In the genomic region with DNA sequence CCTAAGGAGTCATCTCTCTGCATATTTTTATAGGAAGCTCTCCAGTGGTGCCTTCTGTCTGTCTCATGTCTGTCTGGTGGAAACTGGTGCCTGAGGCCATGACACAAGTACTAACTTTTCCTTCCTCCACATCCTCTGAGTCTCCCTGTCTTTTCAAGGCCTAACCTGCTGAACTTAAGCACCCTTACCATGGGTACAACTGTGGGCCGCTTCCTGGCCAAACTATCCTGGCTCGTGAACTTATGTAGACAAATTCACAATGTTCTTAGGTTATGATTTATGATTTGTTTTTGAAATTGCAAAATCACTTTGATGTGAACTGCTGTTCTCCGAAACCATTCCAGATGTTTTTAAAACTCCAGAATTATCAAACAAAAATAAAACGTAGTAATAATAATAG, we compare ENCODE assay signal across 1 cellular context.
TF ChIP-seq lines count a peak whose summit lies in the region.

No MANE protein-coding gene starts in this region.

TF ChIP-seq in SK-N-SH treated with all-trans-retinoic acid at 6 μM for 48 hours, 23 proteins besides CTCF, POLR2A, EP300 and RAD21 (continued from another document):
- TF ChIP-seq, protein P1, sequence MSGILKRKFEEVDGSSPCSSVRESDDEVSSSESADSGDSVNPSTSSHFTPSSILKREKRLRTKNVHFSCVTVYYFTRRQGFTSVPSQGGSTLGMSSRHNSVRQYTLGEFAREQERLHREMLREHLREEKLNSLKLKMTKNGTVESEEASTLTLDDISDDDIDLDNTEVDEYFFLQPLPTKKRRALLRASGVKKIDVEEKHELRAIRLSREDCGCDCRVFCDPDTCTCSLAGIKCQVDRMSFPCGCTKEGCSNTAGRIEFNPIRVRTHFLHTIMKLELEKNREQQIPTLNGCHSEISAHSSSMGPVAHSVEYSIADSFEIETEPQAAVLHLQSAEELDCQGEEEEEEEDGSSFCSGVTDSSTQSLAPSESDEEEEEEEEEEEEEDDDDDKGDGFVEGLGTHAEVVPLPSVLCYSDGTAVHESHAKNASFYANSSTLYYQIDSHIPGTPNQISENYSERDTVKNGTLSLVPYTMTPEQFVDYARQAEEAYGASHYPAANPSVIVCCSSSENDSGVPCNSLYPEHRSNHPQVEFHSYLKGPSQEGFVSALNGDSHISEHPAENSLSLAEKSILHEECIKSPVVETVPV (CRISPR knock-in tag; IDR thresholded peaks at IDR 0.05): no peak
- TF ChIP-seq BACH2 (CRISPR knock-in tag; IDR thresholded peaks at IDR 0.05; ENCODE audit: borderline replicate concordance): no peak
- no peak for TF ChIP-seq ESRRG (CRISPR knock-in tag; IDR thresholded peaks at IDR 0.05)
- no peak for TF ChIP-seq RARB (CRISPR knock-in tag; IDR thresholded peaks at IDR 0.05)
- no peak for TF ChIP-seq PPARA (CRISPR knock-in tag; IDR thresholded peaks at IDR 0.05; ENCODE audit: borderline replicate concordance)
- no peak for TF ChIP-seq TCF4 (CRISPR knock-in tag; IDR thresholded peaks at IDR 0.05; ENCODE audit: borderline replicate concordance)
- TF ChIP-seq, protein P2, sequence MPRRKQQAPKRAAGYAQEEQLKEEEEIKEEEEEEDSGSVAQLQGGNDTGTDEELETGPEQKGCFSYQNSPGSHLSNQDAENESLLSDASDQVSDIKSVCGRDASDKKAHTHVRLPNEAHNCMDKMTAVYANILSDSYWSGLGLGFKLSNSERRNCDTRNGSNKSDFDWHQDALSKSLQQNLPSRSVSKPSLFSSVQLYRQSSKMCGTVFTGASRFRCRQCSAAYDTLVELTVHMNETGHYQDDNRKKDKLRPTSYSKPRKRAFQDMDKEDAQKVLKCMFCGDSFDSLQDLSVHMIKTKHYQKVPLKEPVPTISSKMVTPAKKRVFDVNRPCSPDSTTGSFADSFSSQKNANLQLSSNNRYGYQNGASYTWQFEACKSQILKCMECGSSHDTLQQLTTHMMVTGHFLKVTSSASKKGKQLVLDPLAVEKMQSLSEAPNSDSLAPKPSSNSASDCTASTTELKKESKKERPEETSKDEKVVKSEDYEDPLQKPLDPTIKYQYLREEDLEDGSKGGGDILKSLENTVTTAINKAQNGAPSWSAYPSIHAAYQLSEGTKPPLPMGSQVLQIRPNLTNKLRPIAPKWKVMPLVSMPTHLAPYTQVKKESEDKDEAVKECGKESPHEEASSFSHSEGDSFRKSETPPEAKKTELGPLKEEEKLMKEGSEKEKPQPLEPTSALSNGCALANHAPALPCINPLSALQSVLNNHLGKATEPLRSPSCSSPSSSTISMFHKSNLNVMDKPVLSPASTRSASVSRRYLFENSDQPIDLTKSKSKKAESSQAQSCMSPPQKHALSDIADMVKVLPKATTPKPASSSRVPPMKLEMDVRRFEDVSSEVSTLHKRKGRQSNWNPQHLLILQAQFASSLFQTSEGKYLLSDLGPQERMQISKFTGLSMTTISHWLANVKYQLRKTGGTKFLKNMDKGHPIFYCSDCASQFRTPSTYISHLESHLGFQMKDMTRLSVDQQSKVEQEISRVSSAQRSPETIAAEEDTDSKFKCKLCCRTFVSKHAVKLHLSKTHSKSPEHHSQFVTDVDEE (CRISPR knock-in tag; IDR thresholded peaks at IDR 0.05): no peak
- TF ChIP-seq ZFP3 (CRISPR knock-in tag; IDR thresholded peaks at IDR 0.05): no peak
- no peak for TF ChIP-seq TOX (CRISPR knock-in tag; IDR thresholded peaks at IDR 0.05; ENCODE audit: borderline replicate concordance)
